In genomic region chr2:226994775-226995174, GRCh38 we compare ENCODE assay signal across 21 cellular contexts.
DNase-seq lines count a peak whose midpoint lies in the region; ATAC-seq and TF ChIP-seq lines count a peak whose summit lies in the region.
"Had no signal": no experiment of that assay in that cellular context is flagged by ENCODE, and none has a peak within 500 bp of the region (broad histone marks: within the 10 kb centered on the region; RNA-seq: fewer than 3 reads in every experiment).

No MANE protein-coding gene starts in this region.

- no peak for DNase-seq in stimulated activated naive CD8-positive, alpha-beta T cell treated with anti-CD3 and anti-CD28 coated beads, Interleukin-15, Interleukin-2, amounts not matched to agents 100 U/mL and 50 U/mL, for 24 hours
- DNase-seq in KBM-7 (peak; percentile 8), choroid plexus epithelial cell (ENCODE audit: low read depth) (peak; percentile 22), NCI-H1417 (lab: John Stamatoyannopoulos, UW) (no peak), OCI-M1 (lab: John Stamatoyannopoulos, UW) (no peak)
- DNase-seq in activated CD8-positive, alpha-beta memory T cell treated with anti-CD3 and anti-CD28 coated beads for 24 hours: no peak
- DNase-seq: activated CD4-positive, alpha-beta T cell treated with anti-CD3 and anti-CD28 coated beads for 4 hours; cortex of kidney; esophagus squamous epithelium; KG1; kidney glomerular epithelial cell; midbrain; NCI-H2029 treated with DMSO at 0.1 percent for 48 hours; NCI-H774; occipital lobe; SHP77 treated with DMSO at 0.1 percent for 48 hours; spleen; uterus had no signal

- H3K4me3 ChIP-seq in choroid plexus epithelial cell (ENCODE audit: low read depth, low read length): no peak overlapping the region
- H3K4me3 ChIP-seq: esophagus squamous epithelium, spleen, uterus had no signal

- in situ Hi-C loops in KBM-7 (cut with MboI; ENCODE audit: low pct_unique_long_range_greater_than_20kb, low sequenced_read_pairs): no loop called here

- H3K36me3 Mint-ChIP-seq in stimulated activated naive CD8-positive, alpha-beta T cell treated with anti-CD3 and anti-CD28 coated beads, Interleukin-15, Interleukin-2, amounts not matched to agents 100 ng/mL and 50 ng/mL, for 24 hours (ENCODE audit: low read depth): peaks cover 59% of the 10 kb centered on the region

- H3K27me3 Mint-ChIP-seq in stimulated activated naive CD8-positive, alpha-beta T cell treated with anti-CD3 and anti-CD28 coated beads, Interleukin-15, Interleukin-2, amounts not matched to agents 100 ng/mL and 50 ng/mL, for 24 hours: no peaks in the 10 kb centered on the region
- H3K27me3 Mint-ChIP-seq: stimulated activated naive CD8-positive, alpha-beta T cell treated with anti-CD3 and anti-CD28 coated beads, Interleukin-15, amount 100 ng/mL, for 72 hours had no signal

- ATAC-seq in stimulated activated naive CD8-positive, alpha-beta T cell treated with anti-CD3 and anti-CD28 coated beads, Interleukin-15, Interleukin-2, amounts not matched to agents 100 U/mL and 50 U/mL, for 24 hours: no peak
- no peak for ATAC-seq in HG03025 (IDR thresholded peaks at IDR 0.05; ENCODE audit: low FRiP score, unreplicated experiment)

- peak; percentile 52 for TF ChIP-seq CTCF in choroid plexus epithelial cell (conservative IDR thresholded peaks at IDR 0.05; ENCODE audit: low read depth, low read length)

- peak overlapping the region; percentile 11 for H3K4me3 Mint-ChIP-seq in stimulated activated naive CD8-positive, alpha-beta T cell treated with anti-CD3 and anti-CD28 coated beads, Interleukin-15, Interleukin-2, amounts not matched to agents 100 ng/mL and 50 ng/mL, for 24 hours
- H3K4me3 Mint-ChIP-seq: stimulated activated naive CD8-positive, alpha-beta T cell treated with anti-CD3 and anti-CD28 coated beads, Interleukin-15, amount 100 ng/mL, for 72 hours had no signal

- H3K9me3 Mint-ChIP-seq in stimulated activated naive CD8-positive, alpha-beta T cell treated with anti-CD3 and anti-CD28 coated beads, Interleukin-15, Interleukin-2, amounts not matched to agents 100 ng/mL and 50 ng/mL, for 24 hours: no peaks in the 10 kb centered on the region

- H3K4me1 Mint-ChIP-seq in stimulated activated naive CD8-positive, alpha-beta T cell treated with anti-CD3 and anti-CD28 coated beads, Interleukin-15, Interleukin-2, amounts not matched to agents 100 ng/mL and 50 ng/mL, for 24 hours (ENCODE audit: low read depth): peaks cover 17% of the 10 kb centered on the region

- H3K27ac Mint-ChIP-seq in stimulated activated naive CD8-positive, alpha-beta T cell treated with anti-CD3 and anti-CD28 coated beads, Interleukin-15, Interleukin-2, amounts not matched to agents 100 ng/mL and 50 ng/mL, for 24 hours: peak overlapping the region; percentile 73
- H3K27ac Mint-ChIP-seq: stimulated activated naive CD8-positive, alpha-beta T cell treated with anti-CD3 and anti-CD28 coated beads, Interleukin-15, amount 100 ng/mL, for 72 hours had no signal

Comparison
In these comparisons a context has a peak if more than half of its experiments do, and no peak if none do; other contexts are left out.
1. DNase-seq: peak in KBM-7 (single experiment) and choroid plexus epithelial cell (single experiment); none in stimulated activated naive CD8-positive, alpha-beta T cell treated with anti-CD3 and anti-CD28 coated beads, Interleukin-15, Interleukin-2, amounts not matched to agents 100 U/mL and 50 U/mL, for 24 hours (single experiment), NCI-H1417 (0 of 3), OCI-M1 (single experiment) and activated CD8-positive, alpha-beta memory T cell treated with anti-CD3 and anti-CD28 coated beads for 24 hours (single experiment).